ENCODE assay signal across 19 cellular contexts in the genomic region with DNA sequence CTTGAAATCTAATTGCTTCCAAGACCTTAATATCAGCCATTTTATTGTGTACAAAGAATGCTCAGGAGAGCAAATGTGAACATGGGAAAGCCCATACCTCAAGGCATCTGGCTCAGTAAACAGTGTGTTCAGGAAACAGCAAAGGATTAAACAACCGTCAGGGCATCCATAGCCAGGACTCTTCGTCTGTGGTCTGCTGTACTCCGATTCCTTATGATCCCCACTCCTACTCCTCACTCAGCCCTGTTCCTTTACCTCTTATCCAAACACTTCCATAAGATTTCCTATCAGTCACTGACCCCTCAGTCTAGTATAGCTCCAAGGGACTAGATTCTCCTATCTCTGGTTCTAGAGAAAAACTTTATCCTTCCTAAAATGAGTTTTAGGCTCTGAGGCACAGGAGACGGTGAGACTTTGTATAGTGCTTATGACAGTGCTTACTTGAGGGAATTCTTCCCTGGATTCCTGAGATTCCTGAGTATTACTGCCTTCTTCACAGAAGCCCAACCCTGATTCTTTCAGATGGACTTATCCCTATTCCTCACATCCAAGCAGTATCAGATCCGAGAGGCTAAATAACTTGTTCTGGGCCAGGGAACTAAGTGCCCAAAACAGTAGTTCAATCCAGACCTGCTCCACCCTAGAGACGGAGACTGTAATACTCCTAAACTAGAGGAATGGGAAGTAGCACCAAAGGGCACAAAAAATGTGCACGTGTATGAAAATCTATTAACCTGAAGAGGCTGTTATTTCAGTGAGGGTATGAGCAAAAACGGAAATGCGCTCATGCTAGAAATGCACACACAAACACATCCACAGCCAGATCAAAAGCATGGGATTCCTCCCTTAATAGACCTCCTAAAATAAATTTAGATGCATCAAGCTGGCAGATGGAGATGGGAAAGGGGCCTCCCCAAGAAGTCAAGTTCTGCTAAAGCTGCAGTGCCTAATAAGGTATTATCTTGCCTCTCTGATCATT. TPM values are rescaled to one million over a fixed set of nuclear protein-coding genes. Genes with fewer than 3 reads are reported as not detected.
DNase-seq lines count a peak whose midpoint lies in the region; ATAC-seq and TF ChIP-seq lines count a peak whose summit lies in the region.
"Had no signal": no experiment of that assay in that cellular context is flagged by ENCODE, and none has a peak within 500 bp of the region (broad histone marks: within the 10 kb centered on the region; RNA-seq: fewer than 3 reads in every experiment).

No MANE protein-coding gene starts in this region.

- no peak overlapping the region for H2BK15ac ChIP-seq in mesenchymal stem cell (ENCODE audit: low read depth, poor library complexity, severe bottlenecking)

- H3K4me3 Mint-ChIP-seq in chondrocyte (ENCODE audit: unreplicated experiment), result no peak overlapping the region
- H3K4me3 Mint-ChIP-seq: activated T-cell treated with anti-CD3 and anti-CD28 coated beads, Interleukin-2, amount 50 U/mL, for 4 hours; CD14-positive monocyte had no signal

- no peaks in the 10 kb centered on the region for H3K27me3 Mint-ChIP-seq in chondrocyte (ENCODE audit: low read depth)

- peak overlapping the region; percentile 56 to 80 for H3K18ac ChIP-seq in mesenchymal stem cell (ENCODE audit: low read depth in 1 of 2, low read length in 2 of 2)

- H2BK12ac ChIP-seq in mesenchymal stem cell (ENCODE audit: low read length in 2 of 2), result peak overlapping the region; percentile 43 to 90

- no peaks in the 10 kb centered on the region for H3K9me3 ChIP-seq in HUES64 (ENCODE audit: insufficient read depth, low read depth, low read length)
- H3K9me3 ChIP-seq in mesenchymal stem cell (ENCODE audit: control insufficient read depth, low read length), result no peaks in the 10 kb centered on the region
- H3K9me3 ChIP-seq: SJCRH30 had no signal

- no peaks in the 10 kb centered on the region for H3K36me3 Mint-ChIP-seq in chondrocyte (ENCODE audit: low read depth)
- H3K36me3 Mint-ChIP-seq: CD14-positive monocyte had no signal

- H3K4me1 ChIP-seq in HUES64 (ENCODE audit: insufficient read depth, low read length) (peaks cover 15% of the 10 kb centered on the region), mesenchymal stem cell (ENCODE audit: control insufficient read depth, insufficient read depth, low read depth, low read length) (peaks cover 8% of the 10 kb centered on the region)
- H3K4me1 ChIP-seq: SJCRH30 had no signal

- H3K27ac ChIP-seq in HUES64 (ENCODE audit: low read depth, low read length), result peak overlapping the region; percentile 7; the same call in 1 of the 2 replicates
- H3K27ac ChIP-seq in mesenchymal stem cell (ENCODE audit: low read length, poor library complexity, severe bottlenecking), result peak overlapping the region; percentile 92
- H3K27ac ChIP-seq: SJCRH30 had no signal

- peak overlapping the region; percentile 97 for H2AK5ac ChIP-seq in mesenchymal stem cell (ENCODE audit: low read length, severe bottlenecking)

- H3K27me3 ChIP-seq in HUES64 (ENCODE audit: insufficient read depth, low read length) (peaks cover 2% of the 10 kb centered on the region; the same call in 1 of the 2 replicates), mesenchymal stem cell (ENCODE audit: control insufficient read depth in 1 of 2, insufficient read depth in 1 of 2, low read length in 2 of 2) (no peaks in the 10 kb centered on the region)
- H3K27me3 ChIP-seq: SJCRH30 had no signal

- 78% methylated on average over 9 of the region's 9 CpGs for WGBS in HUES64
- 32% methylated on average over 6 of the region's 9 CpGs for WGBS in mesenchymal stem cell

- no peaks in the 10 kb centered on the region for H3K9me3 Mint-ChIP-seq in chondrocyte (ENCODE audit: low read depth)
- H3K9me3 Mint-ChIP-seq: activated T-cell treated with anti-CD3 and anti-CD28 coated beads, Interleukin-2, amount 50 U/mL, for 4 hours; CD14-positive monocyte had no signal

- H3K4me3 ChIP-seq in HUES64 (ENCODE audit: low read length), result no peak overlapping the region
- H3K4me3 ChIP-seq in mesenchymal stem cell (ENCODE audit: insufficient read depth in 1 of 2, low read depth in 1 of 2, low read length in 2 of 2), result no peak overlapping the region
- H3K4me3 ChIP-seq: SJCRH30 had no signal

- no peak overlapping the region for H2AFZ ChIP-seq in mesenchymal stem cell (ENCODE audit: low read depth, low read length)

- DNase-seq in AG08395 (ENCODE audit: low spot score) (peak; percentile 71), chondrocyte (ENCODE audit: low spot score) (no peak), mesenchymal stem cell (no peak), H4 (ENCODE audit: low spot score) (no peak)
- DNase-seq: activated T-cell treated with anti-CD3 and anti-CD28 coated beads, Interleukin-2, amount 50 U/mL, for 4 hours; GDM1; glutamatergic neuron; NCI-H1694 treated with DMSO at 0.1 percent for 48 hours; NCI-H774; SJCRH30; stimulated activated CD4-positive, alpha-beta T cell treated with anti-CD3 and anti-CD28 coated beads, Interleukin-4, amount 100 ng/mL, for 24 hours; stimulated activated naive CD4-positive, alpha-beta T cell had no signal

- H3K14ac ChIP-seq in mesenchymal stem cell (ENCODE audit: low read length in 2 of 2), result peak overlapping the region in 1 of 2 experiments; percentile 64

- H3K79me1 ChIP-seq in mesenchymal stem cell (replicated peaks; ENCODE audit: low read length, poor library complexity, severe bottlenecking), result no peaks in the 10 kb centered on the region

- no peak for ATAC-seq in GM18907 (IDR thresholded peaks at IDR 0.05; ENCODE audit: unreplicated experiment)
- ATAC-seq in HG03097 (IDR thresholded peaks at IDR 0.05; ENCODE audit: low FRiP score, unreplicated experiment), result no peak
- no peak for ATAC-seq in esophagus mucosa
- ATAC-seq: activated CD4-positive, CD25-positive, alpha-beta regulatory T cell treated with anti-CD3 and anti-CD28 coated beads, Interleukin-2, amount 50 U/mL, for 24 hours; activated T-cell treated with anti-CD3 and anti-CD28 coated beads, Interleukin-2, amount 50 U/mL, for 4 hours had no signal

- TF ChIP-seq CTCF in chondrocyte (IDR thresholded peaks at IDR 0.05), result no peak

- peak overlapping the region; percentile 90 for H3K27ac Mint-ChIP-seq in chondrocyte (ENCODE audit: unreplicated experiment)
- H3K27ac Mint-ChIP-seq: CD14-positive monocyte had no signal

- no peak overlapping the region for H3K9ac ChIP-seq in HUES64 (ENCODE audit: low read depth, low read length)
- H3K9ac ChIP-seq in mesenchymal stem cell (ENCODE audit: low read length), result peak overlapping the region; percentile 12

- peak overlapping the region; percentile 66 for H2BK120ac ChIP-seq in mesenchymal stem cell (ENCODE audit: low read depth, low read length)

- peak overlapping the region; percentile 90 for H4K91ac ChIP-seq in mesenchymal stem cell (ENCODE audit: low read length)

- peak overlapping the region; percentile 93 for H4K8ac ChIP-seq in mesenchymal stem cell (ENCODE audit: low read length)

- H3K36me3 ChIP-seq in HUES64 (ENCODE audit: insufficient read depth, low read length) (no peaks in the 10 kb centered on the region), mesenchymal stem cell (ENCODE audit: control insufficient read depth in 1 of 2, insufficient read depth in 2 of 2, low read depth in 1 of 2, low read length in 2 of 2) (no peaks in the 10 kb centered on the region)
- H3K36me3 ChIP-seq: SJCRH30 had no signal

- H3K4me1 Mint-ChIP-seq in chondrocyte (ENCODE audit: low read depth), result peaks cover 47% of the 10 kb centered on the region
- H3K4me1 Mint-ChIP-seq: CD14-positive monocyte had no signal

- peak overlapping the region; percentile 53 to 59 for H3K4ac ChIP-seq in mesenchymal stem cell (ENCODE audit: low read depth in 1 of 2, low read length in 2 of 2)

- no peak overlapping the region for H2BK5ac ChIP-seq in mesenchymal stem cell (ENCODE audit: low read depth, low read length, poor library complexity, severe bottlenecking)

- H3K4me2 ChIP-seq in mesenchymal stem cell (ENCODE audit: low read length, poor library complexity, severe bottlenecking), result peak overlapping the region; percentile 6

- H3K23ac ChIP-seq in mesenchymal stem cell (ENCODE audit: low read length in 2 of 2), result no peak overlapping the region

RNA-seq across cellular contexts. Expression of a gene that starts 42.1 kb away (rescaled TPM):
- 0.10 TPM for polyA plus RNA-seq in HUES64 (2013, experiment 1 of 2)
- polyA plus RNA-seq in HUES64 (2013, experiment 2 of 2), result 0.19 TPM
- 0.41 to 0.85 TPM (median 0.72 TPM) in 3 replicates for total RNA-seq in chondrocyte
- 3.0 TPM for polyA plus RNA-seq in mesenchymal stem cell (2013, experiment 1 of 2)
- 3.2 TPM for polyA plus RNA-seq in mesenchymal stem cell (2013, experiment 2 of 2)
- total RNA-seq in H4 (2014; rRNA removed; shearing (Covaris generic)), result 3.4 and 3.5 TPM in 2 replicates
- total RNA-seq in esophagus mucosa, result not detected
- total RNA-seq: activated T-cell treated with anti-CD3 and anti-CD28 coated beads, Interleukin-2, amount 50 U/mL, for 4 hours had no signal

RNA-seq across cellular contexts. Expression of a gene that starts 59.4 kb away (rescaled TPM):
- polyA plus RNA-seq in HUES64 (2013, experiment 1 of 2), result not detected
- polyA plus RNA-seq in HUES64 (2013, experiment 2 of 2), result not detected
- 0.25 TPM in 1 of 3 replicates, not detected in the others for total RNA-seq in chondrocyte
- 1.1 TPM for polyA plus RNA-seq in mesenchymal stem cell (2013, experiment 1 of 2)
- polyA plus RNA-seq in mesenchymal stem cell (2013, experiment 2 of 2), result 1.3 TPM
- total RNA-seq in H4 (2014; rRNA removed; shearing (Covaris generic)), result 257 and 276 TPM in 2 replicates
- total RNA-seq in esophagus mucosa, result 0.52 TPM
- total RNA-seq: pulmonary artery endothelial cell, SJCRH30 had no signal
- polyA plus RNA-seq: CD14-positive monocyte had no signal

Comparison
In these comparisons a context has a peak if more than half of its experiments do, and no peak if none do; other contexts are left out.
1. RNA of a gene that starts 59.4 kb away (total RNA-seq): 257 to 276 TPM in H4; 0.52 TPM in esophagus mucosa (single experiment) and 0.25 TPM in chondrocyte; every median in the first group is over 100 times any median in the second.